In the genomic region with DNA sequence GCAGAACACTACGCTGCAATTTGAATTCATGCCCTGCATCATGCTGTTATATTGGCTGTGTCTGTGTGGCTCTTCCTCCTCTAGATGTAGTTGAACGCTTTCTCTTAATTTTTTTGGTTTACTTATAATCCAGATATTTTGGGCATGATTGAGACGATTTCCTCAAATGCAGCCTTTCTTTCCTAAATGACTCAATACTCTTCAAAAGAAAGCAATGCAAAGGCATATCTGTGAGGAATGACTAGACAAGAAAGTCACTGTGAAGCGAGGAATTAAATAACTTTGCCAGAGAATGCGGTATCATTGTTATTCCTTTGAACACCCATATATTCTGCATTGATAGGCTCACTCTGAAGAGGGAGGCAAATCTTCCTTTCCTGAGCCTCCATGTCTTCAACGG, we compare ENCODE assay signal across 18 cellular contexts.
DNase-seq lines count a peak whose midpoint lies in the region; ATAC-seq and TF ChIP-seq lines count a peak whose summit lies in the region.
"Had no signal": no experiment of that assay in that cellular context is flagged by ENCODE, and none has a peak within 500 bp of the region (broad histone marks: within the 10 kb centered on the region; RNA-seq: fewer than 3 reads in every experiment).

No MANE protein-coding gene starts in this region.

- TF ChIP-seq CTCF in nephron (IDR thresholded peaks at IDR 0.05; ENCODE audit: unreplicated experiment in 3 of 3) = no peak

- H3K36me3 Mint-ChIP-seq in nephron (ENCODE audit: low read depth) = no peaks in the 10 kb centered on the region
- peaks cover 1% of the 10 kb centered on the region for H3K36me3 Mint-ChIP-seq in activated naive CD8-positive, alpha-beta T cell treated with anti-CD3 and anti-CD28 coated beads for 36 hours
- H3K36me3 Mint-ChIP-seq: CD14-positive monocyte had no signal

- peaks cover 24% of the 10 kb centered on the region for H3K9me3 Mint-ChIP-seq in nephron
- H3K9me3 Mint-ChIP-seq in activated naive CD8-positive, alpha-beta T cell treated with anti-CD3 and anti-CD28 coated beads for 36 hours = peaks cover 9% of the 10 kb centered on the region

- H3K27me3 Mint-ChIP-seq in nephron (ENCODE audit: low read depth) = no peaks in the 10 kb centered on the region
- no peaks in the 10 kb centered on the region for H3K27me3 Mint-ChIP-seq in activated naive CD8-positive, alpha-beta T cell treated with anti-CD3 and anti-CD28 coated beads for 36 hours

- H3K4me1 Mint-ChIP-seq in nephron = peaks cover 37% of the 10 kb centered on the region
- no peaks in the 10 kb centered on the region for H3K4me1 Mint-ChIP-seq in activated naive CD8-positive, alpha-beta T cell treated with anti-CD3 and anti-CD28 coated beads for 36 hours
- H3K4me1 Mint-ChIP-seq: B cell, CD14-positive monocyte had no signal

- peak; percentile 30 for DNase-seq in COLO829 (ENCODE audit: low spot score)
- DNase-seq in RPMI7951 (ENCODE audit: low read depth) = peak; percentile 8
- DNase-seq in dedifferentiated amniotic fluid mesenchymal stem cell (ENCODE audit: extremely low spot score) = peak; percentile 54
- DNase-seq in activated naive CD8-positive, alpha-beta T cell treated with anti-CD3 and anti-CD28 coated beads for 36 hours = no peak
- no peak for DNase-seq in activated naive CD4-positive, alpha-beta T cell treated with anti-CD3 and anti-CD28 coated beads, Interleukin-2, amount 50 U/mL, for 16 hours
- DNase-seq in hippocampal formation (lab: John Stamatoyannopoulos, UW) = no peak
- DNase-seq: DMS79 treated with DMSO at 0.1 percent for 48 hours, HCEC 1CT, NCI-H1105, NCI-H2029 treated with DMSO at 0.1 percent for 48 hours, NCI-H345, NCI-H774, Peyer's patch had no signal

- no peak overlapping the region for H3K4me3 Mint-ChIP-seq in nephron
- no peak overlapping the region for H3K4me3 Mint-ChIP-seq in activated naive CD8-positive, alpha-beta T cell treated with anti-CD3 and anti-CD28 coated beads for 36 hours
- H3K4me3 Mint-ChIP-seq: B cell, CD14-positive monocyte had no signal

- no peak for ATAC-seq in HG03175 (IDR thresholded peaks at IDR 0.05; ENCODE audit: unreplicated experiment)
- ATAC-seq: GM12878 had no signal

- H3K27ac Mint-ChIP-seq in nephron = peak overlapping the region in 2 of 3 experiments; percentile 32 to 58
- no peak overlapping the region for H3K27ac Mint-ChIP-seq in activated naive CD8-positive, alpha-beta T cell treated with anti-CD3 and anti-CD28 coated beads for 36 hours
- H3K27ac Mint-ChIP-seq: B cell, CD14-positive monocyte had no signal

Comparison
In these comparisons a context has a peak if more than half of its experiments do, and no peak if none do; other contexts are left out.
1. DNase-seq: peak in COLO829 (single experiment), RPMI7951 (single experiment) and dedifferentiated amniotic fluid mesenchymal stem cell (single experiment); none in activated naive CD8-positive, alpha-beta T cell treated with anti-CD3 and anti-CD28 coated beads for 36 hours (single experiment), activated naive CD4-positive, alpha-beta T cell treated with anti-CD3 and anti-CD28 coated beads, Interleukin-2, amount 50 U/mL, for 16 hours (single experiment) and hippocampal formation (0 of 2).